Comparison of ENCODE assay signal across 26 cellular contexts in the genomic region with DNA sequence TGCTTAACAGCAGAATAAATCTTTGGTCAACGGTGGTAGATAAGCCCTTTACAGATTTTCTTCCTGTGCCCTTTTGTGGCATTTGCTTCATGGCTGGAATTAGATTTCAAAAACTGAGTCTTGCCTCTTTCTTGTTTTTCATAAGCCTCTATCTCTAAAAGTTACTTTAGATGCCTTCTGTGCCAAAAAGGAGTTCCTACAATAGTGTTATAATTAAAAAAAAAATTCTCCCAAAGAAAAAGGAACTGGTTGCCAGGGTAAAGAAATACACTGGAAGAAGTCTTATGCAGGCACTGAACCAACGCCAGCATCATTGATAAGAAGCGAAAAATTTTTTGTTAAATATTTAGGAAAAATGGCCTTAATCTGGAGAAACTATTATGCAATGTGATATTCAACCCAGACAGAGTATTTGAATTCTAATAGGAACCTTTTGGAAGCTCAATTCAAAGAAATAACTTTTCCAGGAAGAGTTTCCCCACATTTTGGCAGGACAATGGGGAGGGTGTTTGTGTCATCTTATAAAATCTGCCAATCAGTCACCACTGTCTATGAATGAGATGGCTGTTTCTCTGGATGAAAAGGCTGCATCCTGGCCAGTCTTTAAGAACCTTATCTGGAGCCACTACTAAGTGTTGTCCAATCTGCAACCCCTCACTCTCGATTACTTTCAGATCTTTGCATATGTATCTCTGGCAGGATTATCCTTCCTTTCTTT.
"Had no signal": no experiment of that assay in that cellular context is flagged by ENCODE, and none has a peak within 500 bp of the region (broad histone marks: within the 10 kb centered on the region; RNA-seq: fewer than 3 reads in every experiment).

No MANE protein-coding gene starts in this region.

- H3K36me3 ChIP-seq: esophagus squamous epithelium, neutrophil, spleen, tibial nerve, upper lobe of right lung, uterus had no signal

- H3K4me3 ChIP-seq: esophagus squamous epithelium, mucosa of descending colon, skin epidermis, spleen, testis, tibial nerve, upper lobe of right lung, uterus had no signal

- H3K27ac ChIP-seq: esophagus squamous epithelium, neutrophil, skin epidermis, spleen, testis, tibial nerve, upper lobe of right lung, uterus had no signal

- FAIRE-seq: endometrium had no signal

- H3K27me3 ChIP-seq: esophagus squamous epithelium, neutrophil, spleen, testis, tibial nerve, upper lobe of right lung, uterus had no signal

- H3K9me3 ChIP-seq: esophagus squamous epithelium, mucosa of descending colon, neutrophil, spleen, testis, tibial nerve, upper lobe of right lung, uterus had no signal

- DNase-seq: cerebellar nuclear complex; cortex of kidney; effector memory CD8-positive, alpha-beta T cell; erythroblast; esophagus squamous epithelium; foreskin melanocyte; hypothalamus; immature natural killer cell; islet precursor cell; kidney glomerular epithelial cell; mesenchymal stem cell; mucosa of descending colon; naive B cell; spleen; stimulated activated CD4-positive, alpha-beta T cell treated with anti-CD3 and anti-CD28 coated beads, Interleukin-4, amount 100 ng/mL, for 4 hours; stimulated activated naive CD8-positive, alpha-beta T cell treated with anti-CD3 and anti-CD28 coated beads, Interleukin-15, Interleukin-2, amounts not matched to agents 100 U/mL and 50 U/mL, for 24 hours; substantia nigra; testis; upper lobe of right lung; uterus had no signal

- ATAC-seq: effector memory CD8-positive, alpha-beta T cell; mucosa of descending colon; natural killer cell treated with Interleukin-12 subunit alpha and Interleukin-12 subunit beta and Interleukin-15 and Interleukin-18, amount 100 ng/mL, for 72 hours; stimulated activated memory B cell treated with anti-CD40 and anti-IgM and Interleukin-4, amounts not matched to agents 10 μg/mL and 1 μg/mL and 100 μg/mL, for 72 hours; stimulated activated naive CD8-positive, alpha-beta T cell treated with anti-CD3 and anti-CD28 coated beads, Interleukin-15, Interleukin-2, amounts not matched to agents 100 U/mL and 50 U/mL, for 24 hours; upper lobe of right lung had no signal

- H3K4me1 ChIP-seq: spleen, testis, tibial nerve, upper lobe of right lung, uterus had no signal
